Comparison of ENCODE assay signal across 1 cellular context in the genomic region with DNA sequence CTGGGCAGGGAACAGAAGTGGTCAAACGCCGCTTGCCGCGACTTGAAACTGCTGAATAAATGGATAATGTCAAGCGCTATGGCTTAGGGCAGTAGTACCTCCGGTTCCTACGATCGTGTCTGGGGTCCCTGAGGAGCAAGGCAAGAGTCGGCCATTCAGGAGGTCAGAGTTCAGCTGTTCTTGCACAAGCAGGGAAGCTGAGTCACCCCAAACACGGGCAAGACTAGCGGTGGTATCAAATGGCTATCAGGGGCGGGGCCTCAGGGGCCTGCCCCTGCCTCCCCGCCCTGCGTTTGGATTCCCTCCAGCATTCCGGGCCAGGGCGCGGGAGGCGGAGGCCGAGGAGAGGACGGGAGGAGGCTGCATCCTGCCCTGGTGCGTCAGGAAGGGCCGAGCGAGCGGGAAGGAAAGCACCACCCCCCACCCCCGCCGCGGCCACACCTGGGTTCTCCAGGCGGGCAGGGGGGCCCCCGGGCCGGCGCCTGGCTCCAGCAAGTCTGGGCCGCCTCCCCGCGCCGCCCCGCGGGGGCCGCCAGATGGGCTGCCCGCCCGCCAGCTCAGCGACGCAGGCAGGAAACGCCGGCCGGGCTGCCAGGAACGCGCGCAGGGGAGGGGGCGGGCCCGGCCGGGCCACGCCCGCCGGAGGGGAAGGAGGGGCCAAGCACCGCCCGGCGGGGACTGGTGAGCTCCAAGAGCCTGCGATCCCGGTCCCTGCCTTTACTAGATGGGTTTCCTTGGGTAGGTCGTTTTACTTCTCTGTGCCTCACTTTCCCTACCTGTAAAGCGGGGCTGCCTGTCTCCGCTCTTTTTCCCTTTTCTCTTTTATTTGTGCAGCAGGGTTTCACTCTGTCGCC.
A peak's percentile ranks its signal among the peaks of the same experiment; 100 is the strongest.
TF ChIP-seq lines count a peak whose summit lies in the region.

No MANE protein-coding gene starts in this region.

TF ChIP-seq in GM12878, 131 proteins besides CTCF, POLR2A, EP300 and RAD21 (continued from another document and continues in another):
- TF ChIP-seq ZBTB11 (CRISPR knock-in tag; IDR thresholded peaks at IDR 0.05): no peak
- TF ChIP-seq SMAD5 (IDR thresholded peaks at IDR 0.05; ENCODE audit: low read depth): no peak
- no peak for TF ChIP-seq NFIC (IDR thresholded peaks at IDR 0.05; ENCODE audit: low read depth, low read length)
- TF ChIP-seq ATF7 (IDR thresholded peaks at IDR 0.05; ENCODE audit: low read depth): no peak
- TF ChIP-seq ZNF24 (IDR thresholded peaks at IDR 0.05): no peak
- no peak for TF ChIP-seq SUPT20H (IDR thresholded peaks at IDR 0.05; ENCODE audit: borderline replicate concordance, control insufficient read depth, low read depth, low read length)
- no peak for TF ChIP-seq ZBTB4 (CRISPR knock-in tag; IDR thresholded peaks at IDR 0.05)
- no peak for TF ChIP-seq CHD4 (IDR thresholded peaks at IDR 0.05)
- TF ChIP-seq HDGF (IDR thresholded peaks at IDR 0.05): no peak
- peak; percentile 48 for TF ChIP-seq RELA (IDR thresholded peaks at IDR 0.05; ENCODE audit: borderline replicate concordance, partially characterized antibody)
- no peak; the same call in 1 of the 2 replicates for TF ChIP-seq SMC3 (IDR thresholded peaks at IDR 0.05; ENCODE audit: borderline replicate concordance, low read length)
- TF ChIP-seq RBBP5 (conservative IDR thresholded peaks at IDR 0.05): no peak
- TF ChIP-seq, protein P1, sequence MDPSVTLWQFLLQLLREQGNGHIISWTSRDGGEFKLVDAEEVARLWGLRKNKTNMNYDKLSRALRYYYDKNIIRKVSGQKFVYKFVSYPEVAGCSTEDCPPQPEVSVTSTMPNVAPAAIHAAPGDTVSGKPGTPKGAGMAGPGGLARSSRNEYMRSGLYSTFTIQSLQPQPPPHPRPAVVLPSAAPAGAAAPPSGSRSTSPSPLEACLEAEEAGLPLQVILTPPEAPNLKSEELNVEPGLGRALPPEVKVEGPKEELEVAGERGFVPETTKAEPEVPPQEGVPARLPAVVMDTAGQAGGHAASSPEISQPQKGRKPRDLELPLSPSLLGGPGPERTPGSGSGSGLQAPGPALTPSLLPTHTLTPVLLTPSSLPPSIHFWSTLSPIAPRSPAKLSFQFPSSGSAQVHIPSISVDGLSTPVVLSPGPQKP (IDR thresholded peaks at IDR 0.05; ENCODE audit: low read depth, low read length): no peak
- TF ChIP-seq BCL11A (IDR thresholded peaks at IDR 0.05; ENCODE audit: low read depth, low read length): no peak
- no peak for TF ChIP-seq ZBTB40 (IDR thresholded peaks at IDR 0.05; ENCODE audit: borderline replicate concordance)
- no peak for TF ChIP-seq SMAD1 (IDR thresholded peaks at IDR 0.05; ENCODE audit: low read depth, partially characterized antibody)
- no peak for TF ChIP-seq REST (IDR thresholded peaks at IDR 0.05; ENCODE audit: low read depth, low read length)
- TF ChIP-seq NRF1 (conservative IDR thresholded peaks at IDR 0.05; ENCODE audit: low read depth, low read length): 0 out of 2 replicates have a peak, but pooled peaks have one; percentile 19
- TF ChIP-seq, protein P2, sequence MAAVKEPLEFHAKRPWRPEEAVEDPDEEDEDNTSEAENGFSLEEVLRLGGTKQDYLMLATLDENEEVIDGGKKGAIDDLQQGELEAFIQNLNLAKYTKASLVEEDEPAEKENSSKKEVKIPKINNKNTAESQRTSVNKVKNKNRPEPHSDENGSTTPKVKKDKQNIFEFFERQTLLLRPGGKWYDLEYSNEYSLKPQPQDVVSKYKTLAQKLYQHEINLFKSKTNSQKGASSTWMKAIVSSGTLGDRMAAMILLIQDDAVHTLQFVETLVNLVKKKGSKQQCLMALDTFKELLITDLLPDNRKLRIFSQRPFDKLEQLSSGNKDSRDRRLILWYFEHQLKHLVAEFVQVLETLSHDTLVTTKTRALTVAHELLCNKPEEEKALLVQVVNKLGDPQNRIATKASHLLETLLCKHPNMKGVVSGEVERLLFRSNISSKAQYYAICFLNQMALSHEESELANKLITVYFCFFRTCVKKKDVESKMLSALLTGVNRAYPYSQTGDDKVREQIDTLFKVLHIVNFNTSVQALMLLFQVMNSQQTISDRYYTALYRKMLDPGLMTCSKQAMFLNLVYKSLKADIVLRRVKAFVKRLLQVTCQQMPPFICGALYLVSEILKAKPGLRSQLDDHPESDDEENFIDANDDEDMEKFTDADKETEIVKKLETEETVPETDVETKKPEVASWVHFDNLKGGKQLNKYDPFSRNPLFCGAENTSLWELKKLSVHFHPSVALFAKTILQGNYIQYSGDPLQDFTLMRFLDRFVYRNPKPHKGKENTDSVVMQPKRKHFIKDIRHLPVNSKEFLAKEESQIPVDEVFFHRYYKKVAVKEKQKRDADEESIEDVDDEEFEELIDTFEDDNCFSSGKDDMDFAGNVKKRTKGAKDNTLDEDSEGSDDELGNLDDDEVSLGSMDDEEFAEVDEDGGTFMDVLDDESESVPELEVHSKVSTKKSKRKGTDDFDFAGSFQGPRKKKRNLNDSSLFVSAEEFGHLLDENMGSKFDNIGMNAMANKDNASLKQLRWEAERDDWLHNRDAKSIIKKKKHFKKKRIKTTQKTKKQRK (IDR thresholded peaks at IDR 0.05; ENCODE audit: low read depth, low read length): no peak
- TF ChIP-seq, protein P3, sequence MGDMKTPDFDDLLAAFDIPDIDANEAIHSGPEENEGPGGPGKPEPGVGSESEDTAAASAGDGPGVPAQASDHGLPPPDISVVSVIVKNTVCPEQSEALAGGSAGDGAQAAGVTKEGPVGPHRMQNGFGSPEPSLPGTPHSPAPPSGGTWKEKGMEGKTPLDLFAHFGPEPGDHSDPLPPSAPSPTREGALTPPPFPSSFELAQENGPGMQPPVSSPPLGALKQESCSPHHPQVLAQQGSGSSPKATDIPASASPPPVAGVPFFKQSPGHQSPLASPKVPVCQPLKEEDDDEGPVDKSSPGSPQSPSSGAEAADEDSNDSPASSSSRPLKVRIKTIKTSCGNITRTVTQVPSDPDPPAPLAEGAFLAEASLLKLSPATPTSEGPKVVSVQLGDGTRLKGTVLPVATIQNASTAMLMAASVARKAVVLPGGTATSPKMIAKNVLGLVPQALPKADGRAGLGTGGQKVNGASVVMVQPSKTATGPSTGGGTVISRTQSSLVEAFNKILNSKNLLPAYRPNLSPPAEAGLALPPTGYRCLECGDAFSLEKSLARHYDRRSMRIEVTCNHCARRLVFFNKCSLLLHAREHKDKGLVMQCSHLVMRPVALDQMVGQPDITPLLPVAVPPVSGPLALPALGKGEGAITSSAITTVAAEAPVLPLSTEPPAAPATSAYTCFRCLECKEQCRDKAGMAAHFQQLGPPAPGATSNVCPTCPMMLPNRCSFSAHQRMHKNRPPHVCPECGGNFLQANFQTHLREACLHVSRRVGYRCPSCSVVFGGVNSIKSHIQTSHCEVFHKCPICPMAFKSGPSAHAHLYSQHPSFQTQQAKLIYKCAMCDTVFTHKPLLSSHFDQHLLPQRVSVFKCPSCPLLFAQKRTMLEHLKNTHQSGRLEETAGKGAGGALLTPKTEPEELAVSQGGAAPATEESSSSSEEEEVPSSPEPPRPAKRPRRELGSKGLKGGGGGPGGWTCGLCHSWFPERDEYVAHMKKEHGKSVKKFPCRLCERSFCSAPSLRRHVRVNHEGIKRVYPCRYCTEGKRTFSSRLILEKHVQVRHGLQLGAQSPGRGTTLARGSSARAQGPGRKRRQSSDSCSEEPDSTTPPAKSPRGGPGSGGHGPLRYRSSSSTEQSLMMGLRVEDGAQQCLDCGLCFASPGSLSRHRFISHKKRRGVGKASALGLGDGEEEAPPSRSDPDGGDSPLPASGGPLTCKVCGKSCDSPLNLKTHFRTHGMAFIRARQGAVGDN (IDR thresholded peaks at IDR 0.05): peak; percentile 38; the same call in 1 of the 2 replicates
- no peak for TF ChIP-seq NBN (IDR thresholded peaks at IDR 0.05)
- TF ChIP-seq PAX5 (IDR thresholded peaks at IDR 0.05; ENCODE audit: borderline replicate concordance, low read depth, low read length): no peak
